In genomic region chr3:52036829-52037228, GRCh38 we compare ENCODE assay signal across 1 cellular context.
TF ChIP-seq lines count a peak whose summit lies in the region.

No MANE protein-coding gene starts in this region.

TF ChIP-seq in H1, 55 proteins besides CTCF, POLR2A, EP300 and RAD21:
- TF ChIP-seq RNF2 (IDR thresholded peaks at IDR 0.05; ENCODE audit: borderline replicate concordance, low read depth, low read length, missing control alignments, poor library complexity, severe bottlenecking) (no peak), CREB1 (IDR thresholded peaks at IDR 0.05) (no peak), POU5F1 (IDR thresholded peaks at IDR 0.05; ENCODE audit: low read depth, low read length) (no peak), RBBP5 (IDR thresholded peaks at IDR 0.05; ENCODE audit: borderline replicate concordance, low read depth, low read length) (no peak), BACH1 (IDR thresholded peaks at IDR 0.05; ENCODE audit: low read length) (no peak), TAF7 (optimal IDR thresholded peaks at IDR 0.05; ENCODE audit: borderline replicate concordance, low read depth, low read length) (no peak), JUND (IDR thresholded peaks at IDR 0.05; ENCODE audit: low read length) (no peak), CHD2 (IDR thresholded peaks at IDR 0.05; ENCODE audit: low read length) (no peak), SAP30 (IDR thresholded peaks at IDR 0.05; ENCODE audit: insufficient read depth, insufficient replicate concordance, low read length) (no peak), EGR1 (IDR thresholded peaks at IDR 0.05; ENCODE audit: borderline replicate concordance, low read depth, low read length) (no peak)
